ENCODE assay signal across 8 cellular contexts in genomic region chr19:10936661-10937084, GRCh38. TPM values are rescaled to one million over a fixed set of nuclear protein-coding genes. Genes with fewer than 3 reads are reported as not detected.
DNase-seq lines count a peak whose midpoint lies in the region; ATAC-seq and TF ChIP-seq lines count a peak whose summit lies in the region.

No MANE protein-coding gene starts in this region.

- intact Hi-C loops in CD4-positive, alpha-beta T cell (cut with DNase I, micrococcal nuclease) = loop anchor here (2.0 to 10.0 kb wide), 4 partner anchors 48 to 196 kb away; no protein-coding TSS in a partner anchor
- intact Hi-C loops in activated B cell treated with CpG ODN at 0.5 μM for 24 hours (cut with micrococcal nuclease) = loop anchor here (1.0 kb wide), 1 partner anchor 195 kb away; no protein-coding TSS in a partner anchor

- H3K9me3 ChIP-seq in CD4-positive, alpha-beta T cell (ENCODE audit: control insufficient read depth, low read length) = no peaks in the 10 kb centered on the region
- H3K9me3 ChIP-seq in HAP-1 = no peaks in the 10 kb centered on the region

- peak; percentile 66 for TF ChIP-seq CTCF in CD4-positive, alpha-beta T cell (IDR thresholded peaks at IDR 0.05)
- TF ChIP-seq CTCF in activated B cell treated with CpG ODN at 0.5 μM for 24 hours (IDR thresholded peaks at IDR 0.05) = no peak
- peak; percentile 57 to 69 (median 58) for TF ChIP-seq CTCF in nephron (IDR thresholded peaks at IDR 0.05; ENCODE audit: unreplicated experiment in 3 of 3)

- POLR2A ChIA-PET in CD4-positive, alpha-beta T cell (lab: Charles Lee) = interaction anchor here (0.5 to 1.0 kb wide), 3 partner anchors 64 to 178 kb away, joined by 3 to 4 read pairs (median 4); no protein-coding TSS in a partner anchor
- POLR2A ChIA-PET in activated B cell treated with CpG ODN at 0.5 μM for 24 hours (lab: Charles Lee) = interaction anchor here (0.8 to 1.0 kb wide), 2 partner anchors 9 to 24 kb away, joined by 4 read pairs; no protein-coding TSS in a partner anchor

- no peaks in the 10 kb centered on the region; the same call in 1 of the 2 replicates for H3K36me3 ChIP-seq in HAP-1 (replicated peaks)

- H3K27me3 ChIP-seq in CD4-positive, alpha-beta T cell (ENCODE audit: control insufficient read depth, insufficient read depth, low read length) = no peaks in the 10 kb centered on the region
- H3K27me3 ChIP-seq in HAP-1 (ENCODE audit: low read depth) = no peaks in the 10 kb centered on the region

- no peaks in the 10 kb centered on the region for H3K9me3 Mint-ChIP-seq in CD4-positive, alpha-beta T cell
- H3K9me3 Mint-ChIP-seq in activated B cell treated with CpG ODN at 0.5 μM for 24 hours (no peaks in the 10 kb centered on the region), nephron (no peaks in the 10 kb centered on the region)

- peak in 2 of 10 experiments; percentile 11 to 29 for DNase-seq in CD4-positive, alpha-beta T cell
- DNase-seq in HAP-1 (ENCODE audit: low spot score in 2 of 2) (peak; percentile 83 to 87), NCI-H446 (lab: John Stamatoyannopoulos, UW) (peak; percentile 74 to 93), activated B cell treated with CpG ODN at 0.5 μM for 24 hours (no peak), fibroblast of peridontal ligament (ENCODE audit: extremely low read depth) (peak; percentile 86)

- H3K27ac Mint-ChIP-seq in CD4-positive, alpha-beta T cell = no peak overlapping the region
- H3K27ac Mint-ChIP-seq in activated B cell treated with CpG ODN at 0.5 μM for 24 hours (no peak overlapping the region), nephron (peak overlapping the region; percentile 76 to 93 (median 92))

- no peak overlapping the region for H3K27ac ChIP-seq in CD4-positive, alpha-beta T cell (ENCODE audit: low read depth, low read length)

- peaks cover 4% of the 10 kb centered on the region for H3K4me1 Mint-ChIP-seq in CD4-positive, alpha-beta T cell (ENCODE audit: low read depth)
- H3K4me1 Mint-ChIP-seq in activated B cell treated with CpG ODN at 0.5 μM for 24 hours = peaks cover 3% of the 10 kb centered on the region
- peaks cover 4% of the 10 kb centered on the region for H3K4me1 Mint-ChIP-seq in nephron

- in situ Hi-C loops in HAP-1 (cut with MboI; ENCODE audit: low sequenced_read_pairs) = no loop called here

- no peak overlapping the region for H3K4me3 Mint-ChIP-seq in CD4-positive, alpha-beta T cell
- H3K4me3 Mint-ChIP-seq in activated B cell treated with CpG ODN at 0.5 μM for 24 hours (no peak overlapping the region), nephron (peak overlapping the region; percentile 23 to 46 (median 45))

- H3K4me3 ChIP-seq in HAP-1 = no peak overlapping the region

- peak; percentile 93 for ATAC-seq in CD4-positive, alpha-beta T cell (ENCODE audit: poor library complexity)
- ATAC-seq in activated B cell treated with CpG ODN at 0.5 μM for 24 hours (ENCODE audit: low read depth) (peak; percentile 80), GM19328 (IDR thresholded peaks at IDR 0.05; ENCODE audit: unreplicated experiment) (no peak), HG03439 (IDR thresholded peaks at IDR 0.05; ENCODE audit: unreplicated experiment) (no peak)

- H3K27me3 Mint-ChIP-seq in CD4-positive, alpha-beta T cell = no peaks in the 10 kb centered on the region
- H3K27me3 Mint-ChIP-seq in activated B cell treated with CpG ODN at 0.5 μM for 24 hours (no peaks in the 10 kb centered on the region), nephron (ENCODE audit: low read depth) (no peaks in the 10 kb centered on the region)

- peaks cover 9% of the 10 kb centered on the region for H3K36me3 Mint-ChIP-seq in CD4-positive, alpha-beta T cell (ENCODE audit: low read depth)
- H3K36me3 Mint-ChIP-seq in activated B cell treated with CpG ODN at 0.5 μM for 24 hours (ENCODE audit: low read depth) (peaks cover 2% of the 10 kb centered on the region), nephron (ENCODE audit: low read depth) (no peaks in the 10 kb centered on the region)

- CTCF ChIA-PET in CD4-positive, alpha-beta T cell (lab: Charles Lee) = interaction anchor here (0.6 to 1.4 kb wide), 13 partner anchors 8 to 394 kb away, joined by 3 to 11 read pairs (median 4); partner anchors contain the start of genes TIMM29 and YIPF2
- CTCF ChIA-PET in activated B cell treated with CpG ODN at 0.5 μM for 24 hours (lab: Charles Lee) = interaction anchor here (0.6 to 2.2 kb wide), 10 partner anchors 7 to 454 kb away, joined by 3 to 12 read pairs (median 4); partner anchors contain the start of gene CARM1

- no peaks in the 10 kb centered on the region for H3K4me1 ChIP-seq in HAP-1

RNA-seq across cellular contexts. Expression of gene TIMM29, which starts 8.1 kb away (rescaled TPM):
- total RNA-seq in CD4-positive, alpha-beta T cell = 10 to 100 TPM; 22.6 to 24.8 TPM
- total RNA-seq in activated B cell treated with CpG ODN at 0.5 μM for 24 hours = 16.6 and 19.5 TPM in 2 replicates

RNA-seq across cellular contexts. Expression of gene YIPF2, which starts 8.2 kb away (rescaled TPM):
- 10 to 100 TPM; 21.1 to 21.7 TPM for total RNA-seq in CD4-positive, alpha-beta T cell
- total RNA-seq in activated B cell treated with CpG ODN at 0.5 μM for 24 hours = 23.0 and 23.9 TPM in 2 replicates

RNA-seq across cellular contexts. Expression of gene SMARCA4, which starts 24.2 kb away (rescaled TPM):
- total RNA-seq in CD4-positive, alpha-beta T cell = 10 to 100 TPM; 69.6 to 74.5 TPM
- total RNA-seq in activated B cell treated with CpG ODN at 0.5 μM for 24 hours = 85.1 and 93.6 TPM in 2 replicates

Comparison
In these comparisons a context has a peak if more than half of its experiments do, and no peak if none do; other contexts are left out.
1. ATAC-seq: peak in CD4-positive, alpha-beta T cell (single experiment) and activated B cell treated with CpG ODN at 0.5 μM for 24 hours (single experiment); none in GM19328 (single experiment) and HG03439 (single experiment).
2. H3K27ac Mint-ChIP-seq: peak in nephron (3 of 3); none in CD4-positive, alpha-beta T cell (single experiment) and activated B cell treated with CpG ODN at 0.5 μM for 24 hours (single experiment).
3. H3K4me3 Mint-ChIP-seq: peak in nephron (3 of 3); none in CD4-positive, alpha-beta T cell (single experiment) and activated B cell treated with CpG ODN at 0.5 μM for 24 hours (single experiment).